8 cellular contexts compared by ENCODE assay signal in genomic region chr9:127828262-127829031, GRCh38. TPM values are rescaled to one million over a fixed set of nuclear protein-coding genes. Genes with fewer than 3 reads are reported as not detected.
DNase-seq lines count a peak whose midpoint lies in the region; ATAC-seq and TF ChIP-seq lines count a peak whose summit lies in the region.

No MANE protein-coding gene starts in this region.

- H3K36me3 ChIP-seq in spleen, result peaks cover 0 to 72% (median 26%) of the 10 kb centered on the region in 6 donors

- peak overlapping the region; percentile 58 to 87 (median 70) for H3K27ac ChIP-seq in spleen

- H3K9me3 ChIP-seq in spleen, result no peaks in the 10 kb centered on the region

- H3K4me1 ChIP-seq in spleen, result peaks cover 8 to 96% (median 70%) of the 10 kb centered on the region in 6 donors

- intact Hi-C loops in spleen (cut with DNase I; ENCODE audit: low total_unique reads), result no loop called here

- 30 to 68% (median 49%) methylated on average over 25 to 34 of the region's 34 CpGs for WGBS in spleen, 5 donors

- H3K27me3 ChIP-seq in spleen (replicated peaks in 1 of 7), result no peaks in the 10 kb centered on the region

- peak overlapping the region; percentile 43 for H3K4me3 ChIP-seq in choroid plexus epithelial cell (ENCODE audit: low read depth, low read length)
- H3K4me3 ChIP-seq in spleen, result peak overlapping the region in 1 of 8 donors; percentile 34

- TF ChIP-seq CTCF in choroid plexus epithelial cell (conservative IDR thresholded peaks at IDR 0.05; ENCODE audit: low read depth, low read length) (no peak), spleen (IDR thresholded peaks at IDR 0.05 in 8 of 11, conservative IDR thresholded peaks at IDR 0.05 in 3 of 11) (peak in 4 of 11 experiments; percentile 13 to 27 (median 22)), GM10266 (IDR thresholded peaks at IDR 0.05; ENCODE audit: control insufficient read depth, insufficient read depth, low read depth, missing control alignments) (no peak)

- ATAC-seq in HG03097 (IDR thresholded peaks at IDR 0.05; ENCODE audit: low FRiP score, unreplicated experiment) (no peak), GM21447 (IDR thresholded peaks at IDR 0.05; ENCODE audit: unreplicated experiment) (no peak)

- TF ChIP-seq POLR2A in spleen (IDR thresholded peaks at IDR 0.05), result peak in 1 of 3 donors; percentile 42

- DNase-seq in HuH-7 (ENCODE audit: low spot score) (peak; percentile 99), choroid plexus epithelial cell (ENCODE audit: low read depth) (peak; percentile 70), kidney tubule cell (ENCODE audit: low spot score) (peak; percentile 65), spleen (peak; percentile 89), pons (ENCODE audit: low spot score) (no peak), GM10266 (ENCODE audit: extremely low spot score) (no peak)

RNA-seq across cellular contexts. Expression of gene FPGS, which starts 25.8 kb away (rescaled TPM):
- total RNA-seq in spleen, result 10 to 100 TPM; 33.3 to 94.6 (median 72.3) TPM
- 10 to 100 TPM; 39.5 to 73.7 (median 60.5) TPM for polyA plus RNA-seq in spleen

RNA-seq across cellular contexts. Expression of gene ENG, which starts 26.0 kb away (rescaled TPM):
- 100 to 1,000 TPM; 150 to 334 (median 247) TPM for total RNA-seq in spleen
- 10 to 100 TPM; 29.2 to 63.1 (median 47.8) TPM for polyA plus RNA-seq in spleen

RNA-seq across cellular contexts. Expression of gene CDK9, which starts 42.6 kb away (rescaled TPM):
- 100 to 1,000 TPM in 4 of 7 donors, 10 to 100 TPM in 3; 68.3 to 149 (median 103) TPM for total RNA-seq in spleen
- 10 to 100 TPM; 49.2 to 87.6 (median 87.1) TPM for polyA plus RNA-seq in spleen

RNA-seq across cellular contexts. Expression of gene AK1, which starts 49.0 kb away (rescaled TPM):
- total RNA-seq in spleen, result 10 to 100 TPM; 41.3 to 89.7 (median 59.7) TPM
- 10 to 100 TPM; 47.0 to 97.9 (median 82.7) TPM for polyA plus RNA-seq in spleen

RNA-seq across cellular contexts. Expression of gene SH2D3C, which starts 50.0 kb away (rescaled TPM):
- total RNA-seq in spleen, result 10 to 100 TPM; 44.7 to 85.4 (median 61.2) TPM
- 10 to 100 TPM; 27.0 to 51.1 (median 34.3) TPM for polyA plus RNA-seq in spleen

Comparison
In these comparisons a context has a peak if more than half of its experiments do, and no peak if none do; other contexts are left out.
1. DNase-seq: peak in HuH-7 (single experiment), choroid plexus epithelial cell (single experiment), kidney tubule cell (single experiment) and spleen (single experiment); none in pons (single experiment) and GM10266 (single experiment).